Comparison of ENCODE assay signal across 27 cellular contexts in the genomic region with DNA sequence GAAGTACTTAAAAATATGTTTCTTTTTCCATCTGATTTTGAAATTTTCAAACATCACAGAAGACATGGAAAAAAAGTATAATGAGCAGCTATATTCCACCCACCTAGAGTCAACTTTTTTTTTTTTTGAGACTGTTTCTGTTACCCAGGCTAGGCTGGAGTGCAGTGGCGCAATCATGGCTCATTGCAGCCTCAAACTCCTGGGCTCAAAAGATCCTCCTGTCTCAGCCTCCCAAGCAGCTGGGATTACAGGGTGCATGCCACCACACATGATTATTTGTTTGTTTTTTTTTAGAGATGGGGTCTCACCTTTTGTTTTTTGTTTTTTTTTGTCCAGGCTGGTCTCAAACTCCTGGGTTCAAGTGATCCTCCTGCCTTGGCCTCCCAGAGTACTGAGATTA.
"Had no signal": no experiment of that assay in that cellular context is flagged by ENCODE, and none has a peak within 500 bp of the region (broad histone marks: within the 10 kb centered on the region; RNA-seq: fewer than 3 reads in every experiment).

No MANE protein-coding gene starts in this region.

- H3K4me3 ChIP-seq: colonic mucosa, coronary artery, dorsolateral prefrontal cortex, esophagus muscularis mucosa, esophagus squamous epithelium, gastrocnemius medialis, gastroesophageal sphincter, heart left ventricle, heart right ventricle had no signal

- H3K36me3 ChIP-seq: colonic mucosa, esophagus muscularis mucosa, esophagus squamous epithelium, gastrocnemius medialis, gastroesophageal sphincter, heart left ventricle, heart right ventricle had no signal

- FAIRE-seq: colon, endometrium, endothelial cell of umbilical vein, frontal cortex had no signal

- H3K27ac ChIP-seq: colonic mucosa, coronary artery, dorsolateral prefrontal cortex, epithelial cell of prostate, esophagus muscularis mucosa, esophagus squamous epithelium, foreskin keratinocyte, gastrocnemius medialis, gastroesophageal sphincter, heart left ventricle, heart right ventricle had no signal

- H3K27me3 ChIP-seq: colonic mucosa, dorsolateral prefrontal cortex, esophagus muscularis mucosa, esophagus squamous epithelium, foreskin keratinocyte, gastrocnemius medialis, gastroesophageal sphincter, heart left ventricle had no signal

- H3K9me3 ChIP-seq: colonic mucosa, esophagus muscularis mucosa, esophagus squamous epithelium, gastrocnemius medialis, gastroesophageal sphincter, heart left ventricle, heart right ventricle had no signal

- ATAC-seq: effector memory CD8-positive, alpha-beta T cell; gastrocnemius medialis; gastroesophageal sphincter had no signal

- DNase-seq: colonic mucosa; cortex of kidney; dermis blood vessel endothelial cell; dorsolateral prefrontal cortex; effector CD4-positive, alpha-beta T cell; effector CD8-positive, alpha-beta T cell; effector memory CD4-positive, alpha-beta T cell; effector memory CD8-positive, alpha-beta T cell; endodermal cell; erythroblast; esophagus squamous epithelium; foreskin fibroblast; foreskin keratinocyte; foreskin melanocyte; gastrocnemius medialis; glutamatergic neuron; head of caudate nucleus; heart left ventricle; heart right ventricle had no signal

- H3K4me1 ChIP-seq: colonic mucosa, esophagus muscularis mucosa, esophagus squamous epithelium, foreskin keratinocyte, gastrocnemius medialis, gastroesophageal sphincter, heart left ventricle, heart right ventricle had no signal
